ENCODE assay signal across 1 cellular context in the genomic region with DNA sequence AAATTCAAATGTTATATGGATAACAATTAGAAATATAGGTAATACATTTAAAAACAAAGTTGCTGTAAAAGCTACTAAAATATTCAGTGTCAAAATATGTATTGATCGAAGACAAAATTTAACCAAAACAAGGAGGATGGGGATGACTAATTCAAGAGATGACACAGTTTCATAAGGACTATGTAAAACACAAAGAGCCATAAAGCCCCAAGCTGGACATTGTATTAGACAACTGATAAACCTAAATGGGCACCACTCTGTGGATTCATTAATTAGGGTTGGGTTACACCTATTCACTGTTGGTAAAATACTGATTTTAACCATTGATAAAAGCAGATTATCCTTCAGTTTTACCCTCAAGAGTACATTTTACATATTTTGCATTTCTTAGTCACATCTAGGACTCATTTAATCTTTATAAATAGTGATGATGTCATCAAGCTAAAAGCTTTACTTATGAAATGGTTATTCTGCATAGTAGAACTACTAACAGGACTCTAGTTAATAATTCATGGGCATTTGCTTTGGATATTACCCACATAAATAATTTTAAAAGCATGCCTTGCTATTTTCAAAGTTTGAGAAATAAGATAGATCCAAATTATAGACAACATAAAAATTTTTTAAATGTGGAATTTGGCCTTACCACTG.
TF ChIP-seq lines count a peak whose summit lies in the region.

No MANE protein-coding gene starts in this region.

TF ChIP-seq in HEK293, 187 proteins besides CTCF, POLR2A, EP300 and RAD21 (continued from another document):
- TF ChIP-seq, protein P1, sequence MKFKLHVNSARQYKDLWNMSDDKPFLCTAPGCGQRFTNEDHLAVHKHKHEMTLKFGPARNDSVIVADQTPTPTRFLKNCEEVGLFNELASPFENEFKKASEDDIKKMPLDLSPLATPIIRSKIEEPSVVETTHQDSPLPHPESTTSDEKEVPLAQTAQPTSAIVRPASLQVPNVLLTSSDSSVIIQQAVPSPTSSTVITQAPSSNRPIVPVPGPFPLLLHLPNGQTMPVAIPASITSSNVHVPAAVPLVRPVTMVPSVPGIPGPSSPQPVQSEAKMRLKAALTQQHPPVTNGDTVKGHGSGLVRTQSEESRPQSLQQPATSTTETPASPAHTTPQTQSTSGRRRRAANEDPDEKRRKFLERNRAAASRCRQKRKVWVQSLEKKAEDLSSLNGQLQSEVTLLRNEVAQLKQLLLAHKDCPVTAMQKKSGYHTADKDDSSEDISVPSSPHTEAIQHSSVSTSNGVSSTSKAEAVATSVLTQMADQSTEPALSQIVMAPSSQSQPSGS (tag by site-specific recombination; IDR thresholded peaks at IDR 0.05; ENCODE audit: low read depth), result peak; percentile 88
- TF ChIP-seq ZNF121 (tag by site-specific recombination; IDR thresholded peaks at IDR 0.05), result no peak
